In genomic region chr17:47240806-47241205, GRCh38 we compare ENCODE assay signal across 1 cellular context.
TF ChIP-seq lines count a peak whose summit lies in the region.

No MANE protein-coding gene starts in this region.

TF ChIP-seq in K562, 482 proteins besides CTCF, POLR2A, EP300 and RAD21:
- peak; percentile 60; the same call in 1 of the 2 replicates for TF ChIP-seq SPI1 (IDR thresholded peaks at IDR 0.05; ENCODE audit: borderline replicate concordance, low read depth, low read length)
- TF ChIP-seq MEIS2 (IDR thresholded peaks at IDR 0.05; ENCODE audit: partially characterized antibody), result no peak
- TF ChIP-seq ZNF589 (CRISPR knock-in tag; IDR thresholded peaks at IDR 0.05; ENCODE audit: low read depth), result no peak
- TF ChIP-seq, protein P1, sequence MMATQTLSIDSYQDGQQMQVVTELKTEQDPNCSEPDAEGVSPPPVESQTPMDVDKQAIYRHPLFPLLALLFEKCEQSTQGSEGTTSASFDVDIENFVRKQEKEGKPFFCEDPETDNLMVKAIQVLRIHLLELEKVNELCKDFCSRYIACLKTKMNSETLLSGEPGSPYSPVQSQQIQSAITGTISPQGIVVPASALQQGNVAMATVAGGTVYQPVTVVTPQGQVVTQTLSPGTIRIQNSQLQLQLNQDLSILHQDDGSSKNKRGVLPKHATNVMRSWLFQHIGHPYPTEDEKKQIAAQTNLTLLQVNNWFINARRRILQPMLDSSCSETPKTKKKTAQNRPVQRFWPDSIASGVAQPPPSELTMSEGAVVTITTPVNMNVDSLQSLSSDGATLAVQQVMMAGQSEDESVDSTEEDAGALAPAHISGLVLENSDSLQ (IDR thresholded peaks at IDR 0.05), result peak; percentile 32; the same call in 1 of the 2 replicates
- TF ChIP-seq ZNF77 (CRISPR knock-in tag; IDR thresholded peaks at IDR 0.05), result no peak
